Comparison of ENCODE assay signal across 8 cellular contexts in genomic region chr2:61854435-61855177, GRCh38. TPM values are rescaled to one million over a fixed set of nuclear protein-coding genes. Genes with fewer than 3 reads are reported as not detected.
DNase-seq lines count a peak whose midpoint lies in the region; ATAC-seq and TF ChIP-seq lines count a peak whose summit lies in the region.

No MANE protein-coding gene starts in this region.

- H3K4me1 ChIP-seq in GM23338 (ENCODE audit: insufficient read depth) = no peaks in the 10 kb centered on the region

- H3K4me1 Mint-ChIP-seq in GM23338 = peaks cover 11% of the 10 kb centered on the region; the same call in 2 of the 3 replicates
- peaks cover 6% of the 10 kb centered on the region for H3K4me1 Mint-ChIP-seq in activated T-helper 17 cell treated with anti-CD3 and anti-CD28 coated beads, Interleukin-2, amount 50 U/mL, for 72 hours
- peaks cover 13 to 20% of the 10 kb centered on the region in 2 donors for H3K4me1 Mint-ChIP-seq in natural killer cell treated with Interleukin-12 subunit alpha and Interleukin-12 subunit beta and Interleukin-15 and Interleukin-18, amount 100 ng/mL, for 72 hours (ENCODE audit: low read depth in 2 of 2)

- peak overlapping the region; percentile 43; the same call in 1 of the 2 replicates for H3K27ac ChIP-seq in GM23338 (ENCODE audit: low read depth)

- no peaks in the 10 kb centered on the region for H3K36me3 ChIP-seq in GM23338 (ENCODE audit: insufficient read depth)

- peak; percentile 97 for DNase-seq in EH (ENCODE audit: low read depth)
- DNase-seq in GM23338 (ENCODE audit: low spot score) = peak; percentile 99
- peak; percentile 97 to 98 for DNase-seq in Kasumi-1 (lab: John Stamatoyannopoulos, UW)
- DNase-seq in RPMI7951 (ENCODE audit: low read depth) = peak; percentile 96
- DNase-seq in fibroblast of pulmonary artery (ENCODE audit: low read depth) = peak; percentile 98
- peak; percentile 87 for DNase-seq in natural killer cell treated with Interleukin-12 subunit alpha and Interleukin-12 subunit beta and Interleukin-15 and Interleukin-18, amount 100 ng/mL, for 72 hours (ENCODE audit: low spot score)
- peak; percentile 92 for DNase-seq in stimulated activated naive CD4-positive, alpha-beta T cell treated with Interleukin-2 at 50 U/mL for 16 hours (lab: John Stamatoyannopoulos, UW)

- H3K4me3 ChIP-seq in GM23338 = peak overlapping the region; percentile 77
- peak overlapping the region; percentile 96 for H3K4me3 ChIP-seq in fibroblast of pulmonary artery (replicated peaks; ENCODE audit: low read depth, low read length)

- no peaks in the 10 kb centered on the region for H3K79me2 ChIP-seq in GM23338 (replicated peaks; ENCODE audit: insufficient read depth)

- no peaks in the 10 kb centered on the region for H3K9me3 Mint-ChIP-seq in GM23338
- H3K9me3 Mint-ChIP-seq in activated T-helper 17 cell treated with anti-CD3 and anti-CD28 coated beads, Interleukin-2, amount 50 U/mL, for 72 hours = no peaks in the 10 kb centered on the region
- H3K9me3 Mint-ChIP-seq in natural killer cell treated with Interleukin-12 subunit alpha and Interleukin-12 subunit beta and Interleukin-15 and Interleukin-18, amount 100 ng/mL, for 72 hours = no peaks in the 10 kb centered on the region

- no peaks in the 10 kb centered on the region for H3K36me3 Mint-ChIP-seq in GM23338 (ENCODE audit: low read depth)
- no peaks in the 10 kb centered on the region for H3K36me3 Mint-ChIP-seq in activated T-helper 17 cell treated with anti-CD3 and anti-CD28 coated beads, Interleukin-2, amount 50 U/mL, for 72 hours (ENCODE audit: low read depth)
- H3K36me3 Mint-ChIP-seq in natural killer cell treated with Interleukin-12 subunit alpha and Interleukin-12 subunit beta and Interleukin-15 and Interleukin-18, amount 100 ng/mL, for 72 hours = no peaks in the 10 kb centered on the region

- TF ChIP-seq CTCF in GM23338 (conservative IDR thresholded peaks at IDR 0.05; ENCODE audit: low read depth in 2 of 2) (peak; percentile 15 to 25; a peak in 1 of 4 replicates), fibroblast of pulmonary artery (IDR thresholded peaks at IDR 0.05; ENCODE audit: low read length, missing control alignments) (no peak)

- peak overlapping the region; percentile 89 for H3K4me3 Mint-ChIP-seq in GM23338
- peak overlapping the region; percentile 98 for H3K4me3 Mint-ChIP-seq in activated T-helper 17 cell treated with anti-CD3 and anti-CD28 coated beads, Interleukin-2, amount 50 U/mL, for 72 hours
- H3K4me3 Mint-ChIP-seq in natural killer cell treated with Interleukin-12 subunit alpha and Interleukin-12 subunit beta and Interleukin-15 and Interleukin-18, amount 100 ng/mL, for 72 hours = peak overlapping the region; percentile 98

- H3K27me3 Mint-ChIP-seq in GM23338 (ENCODE audit: insufficient read depth, low read depth, poor library complexity) = peaks cover 16% of the 10 kb centered on the region
- H3K27me3 Mint-ChIP-seq in activated T-helper 17 cell treated with anti-CD3 and anti-CD28 coated beads, Interleukin-2, amount 50 U/mL, for 72 hours = no peaks in the 10 kb centered on the region
- H3K27me3 Mint-ChIP-seq in natural killer cell treated with Interleukin-12 subunit alpha and Interleukin-12 subunit beta and Interleukin-15 and Interleukin-18, amount 100 ng/mL, for 72 hours = no peaks in the 10 kb centered on the region

- peak overlapping the region; percentile 86 for H3K4me2 ChIP-seq in GM23338

- peak overlapping the region; percentile 92 for H2AFZ ChIP-seq in GM23338

- 0 out of 2 replicates have a peak, but pooled peaks cover 3% of the 10 kb centered on the region for H3K9me2 ChIP-seq in GM23338 (ENCODE audit: insufficient read depth)

- H4K20me1 ChIP-seq in GM23338 (replicated peaks; ENCODE audit: insufficient read depth) = no peaks in the 10 kb centered on the region

- ATAC-seq in GM23338 = peak; percentile 89
- peak; percentile 92 for ATAC-seq in activated T-helper 17 cell treated with anti-CD3 and anti-CD28 coated beads, Interleukin-2, amount 50 U/mL, for 72 hours (replicated peaks)
- ATAC-seq in natural killer cell treated with Interleukin-12 subunit alpha and Interleukin-12 subunit beta and Interleukin-15 and Interleukin-18, amount 100 ng/mL, for 72 hours = peak; percentile 94

- peak overlapping the region; percentile 94 for H3K27ac Mint-ChIP-seq in GM23338
- H3K27ac Mint-ChIP-seq in activated T-helper 17 cell treated with anti-CD3 and anti-CD28 coated beads, Interleukin-2, amount 50 U/mL, for 72 hours = peak overlapping the region; percentile 88
- peak overlapping the region; percentile 28 to 66 for H3K27ac Mint-ChIP-seq in natural killer cell treated with Interleukin-12 subunit alpha and Interleukin-12 subunit beta and Interleukin-15 and Interleukin-18, amount 100 ng/mL, for 72 hours

- no peaks in the 10 kb centered on the region for H3K27me3 ChIP-seq in GM23338 (ENCODE audit: insufficient read depth)

- no peaks in the 10 kb centered on the region; the same call in 1 of the 2 replicates for H3F3A ChIP-seq in GM23338 (replicated peaks; ENCODE audit: low read depth)

TF ChIP-seq in GM23338, 12 proteins besides CTCF, POLR2A, EP300 and RAD21:
- TF ChIP-seq POLR2AphosphoS5 (IDR thresholded peaks at IDR 0.05; ENCODE audit: low read depth) (peak; percentile 82), NANOG (IDR thresholded peaks at IDR 0.05; ENCODE audit: borderline replicate concordance) (no peak), CREB1 (CRISPR knock-in tag; IDR thresholded peaks at IDR 0.05; ENCODE audit: low read depth) (no peak), ETS1 (IDR thresholded peaks at IDR 0.05) (no peak), STAT1 (IDR thresholded peaks at IDR 0.05; ENCODE audit: unreplicated experiment) (no peak)
TF ChIP-seq in GM23338: peak in this region for 1.

RNA-seq across cellular contexts. Expression of gene FAM161A, which starts 0.7 kb away (rescaled TPM):
- total RNA-seq in GM23338 (2014; rRNA removed; shearing (Covaris generic)) = 13.1 and 16.2 TPM in 2 replicates
- polyA plus RNA-seq in GM23338 (2016; fragmentation: Nextera tagmentation; extraction: Ambion mirVana) = 24.8 and 27.4 TPM in 2 replicates
- total RNA-seq in RPMI7951 (2014; rRNA removed; shearing (Covaris generic)) = 1.8 and 2.2 TPM in 2 replicates
- 1 to 10 TPM; 8.7 to 9.8 TPM for total RNA-seq in activated T-helper 17 cell treated with anti-CD3 and anti-CD28 coated beads, Interleukin-2, amount 50 U/mL, for 72 hours
- 1 to 10 TPM; 2.2 to 6.6 TPM for total RNA-seq in natural killer cell treated with Interleukin-12 subunit alpha and Interleukin-12 subunit beta and Interleukin-15 and Interleukin-18, amount 100 ng/mL, for 72 hours

RNA-seq across cellular contexts. Expression of gene CCT4, which starts 33.9 kb away (rescaled TPM):
- total RNA-seq in GM23338 (2014; rRNA removed; shearing (Covaris generic)) = 343 and 378 TPM in 2 replicates
- 314 and 333 TPM in 2 replicates for polyA plus RNA-seq in GM23338 (2016; fragmentation: Nextera tagmentation; extraction: Ambion mirVana)
- total RNA-seq in RPMI7951 (2014; rRNA removed; shearing (Covaris generic)) = 301 and 306 TPM in 2 replicates
- 100 to 1,000 TPM; 207 to 369 TPM for total RNA-seq in activated T-helper 17 cell treated with anti-CD3 and anti-CD28 coated beads, Interleukin-2, amount 50 U/mL, for 72 hours
- total RNA-seq in natural killer cell treated with Interleukin-12 subunit alpha and Interleukin-12 subunit beta and Interleukin-15 and Interleukin-18, amount 100 ng/mL, for 72 hours = 100 to 1,000 TPM; 207 to 291 TPM

RNA-seq across cellular contexts. Expression of gene COMMD1, which starts 50.9 kb away (rescaled TPM):
- total RNA-seq in GM23338 (2014; rRNA removed; shearing (Covaris generic)) = 19.1 and 54.9 TPM in 2 replicates
- polyA plus RNA-seq in GM23338 (2016; fragmentation: Nextera tagmentation; extraction: Ambion mirVana) = 73.9 and 83.7 TPM in 2 replicates
- 78.7 and 100 TPM in 2 replicates for total RNA-seq in RPMI7951 (2014; rRNA removed; shearing (Covaris generic))
- total RNA-seq in activated T-helper 17 cell treated with anti-CD3 and anti-CD28 coated beads, Interleukin-2, amount 50 U/mL, for 72 hours = 10 to 100 TPM; 17.7 to 27.0 TPM
- 10 to 100 TPM; 34.4 to 44.4 TPM for total RNA-seq in natural killer cell treated with Interleukin-12 subunit alpha and Interleukin-12 subunit beta and Interleukin-15 and Interleukin-18, amount 100 ng/mL, for 72 hours

Comparison
In these comparisons a context has a peak if more than half of its experiments do, and no peak if none do; other contexts are left out.
1. Peak in every context shown above with its lines: DNase-seq, ATAC-seq, H3K4me3 ChIP-seq and H3K27ac ChIP-seq.